18 cellular contexts compared by ENCODE assay signal in the genomic region with DNA sequence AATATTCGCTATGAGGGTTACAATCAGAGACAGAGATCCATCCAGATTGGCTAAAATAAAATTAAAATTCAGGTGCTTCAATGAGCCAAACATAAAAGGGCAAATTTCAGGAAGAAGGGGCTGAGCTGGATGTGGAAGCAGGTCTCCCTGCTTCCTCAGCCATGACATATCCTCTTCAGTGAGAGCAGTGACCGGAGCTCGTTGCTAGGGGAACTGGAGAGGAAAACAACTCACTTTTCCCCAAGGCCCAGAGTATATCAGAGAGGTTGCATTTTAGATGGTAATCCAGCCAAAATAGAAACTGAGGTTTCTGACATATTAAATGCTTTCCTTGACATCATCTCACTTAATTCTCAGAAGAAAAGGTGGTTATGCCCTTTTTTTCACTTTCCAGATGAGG.
DNase-seq lines count a peak whose midpoint lies in the region; ATAC-seq and TF ChIP-seq lines count a peak whose summit lies in the region.
"Had no signal": no experiment of that assay in that cellular context is flagged by ENCODE, and none has a peak within 500 bp of the region (broad histone marks: within the 10 kb centered on the region; RNA-seq: fewer than 3 reads in every experiment).

No MANE protein-coding gene starts in this region.

- H3K27ac ChIP-seq in BLaER1 treated with 17β-estradiol and CSF1 and Interleukin-3, amounts not matched to agents 10 nM and 100 nM: peak overlapping the region in 2 of 11 experiments; percentile 19 to 21; a peak in 3 of 22 replicates

- no peak overlapping the region for H3K27ac Mint-ChIP-seq in activated CD8-positive, alpha-beta T cell treated with anti-CD3 and anti-CD28 coated beads for 36 hours
- no peak overlapping the region for H3K27ac Mint-ChIP-seq in activated CD8-positive, alpha-beta T cell treated with anti-CD3 and anti-CD28 coated beads, Interleukin-2, amount 10 ng/mL, durations not matched to agents 7 days and 5 days
- H3K27ac Mint-ChIP-seq in endothelial cell (ENCODE audit: unreplicated experiment): peak overlapping the region; percentile 94
- peak overlapping the region; percentile 7 for H3K27ac Mint-ChIP-seq in nephron progenitor cell
- no peak overlapping the region for H3K27ac Mint-ChIP-seq in activated CD4-positive, alpha-beta memory T cell treated with anti-CD3 and anti-CD28 coated beads, Interleukin-2, amount 10 ng/mL, durations not matched to agents 7 days and 5 days
- H3K27ac Mint-ChIP-seq: B cell; CD8-positive, alpha-beta T cell had no signal

- no peak overlapping the region for H3K9ac ChIP-seq in BLaER1 treated with 17β-estradiol and CSF1 and Interleukin-3, amounts not matched to agents 10 nM and 100 nM

- POLR2A ChIA-PET in activated CD8-positive, alpha-beta T cell treated with anti-CD3 and anti-CD28 coated beads for 36 hours (lab: Charles Lee): no interaction called here
- POLR2A ChIA-PET in activated CD8-positive, alpha-beta T cell treated with anti-CD3 and anti-CD28 coated beads, Interleukin-2, amount 10 ng/mL, durations not matched to agents 7 days and 5 days (lab: Charles Lee): no interaction called here
- POLR2A ChIA-PET in activated CD4-positive, alpha-beta memory T cell treated with anti-CD3 and anti-CD28 coated beads, Interleukin-2, amount 10 ng/mL, durations not matched to agents 7 days and 5 days (lab: Charles Lee): no interaction called here

- peaks cover 2% of the 10 kb centered on the region for H3K4me1 Mint-ChIP-seq in activated CD8-positive, alpha-beta T cell treated with anti-CD3 and anti-CD28 coated beads for 36 hours (ENCODE audit: low read depth)
- no peaks in the 10 kb centered on the region for H3K4me1 Mint-ChIP-seq in activated CD8-positive, alpha-beta T cell treated with anti-CD3 and anti-CD28 coated beads, Interleukin-2, amount 10 ng/mL, durations not matched to agents 7 days and 5 days (ENCODE audit: low read depth)
- H3K4me1 Mint-ChIP-seq in endothelial cell (ENCODE audit: unreplicated experiment) (peaks cover 17% of the 10 kb centered on the region), nephron progenitor cell (peaks cover 42% of the 10 kb centered on the region)
- H3K4me1 Mint-ChIP-seq in activated CD4-positive, alpha-beta memory T cell treated with anti-CD3 and anti-CD28 coated beads, Interleukin-2, amount 10 ng/mL, durations not matched to agents 7 days and 5 days: no peaks in the 10 kb centered on the region
- H3K4me1 Mint-ChIP-seq: B cell, CD14-positive monocyte had no signal

- CTCF ChIA-PET in activated CD8-positive, alpha-beta T cell treated with anti-CD3 and anti-CD28 coated beads for 36 hours (lab: Charles Lee): no interaction called here
- CTCF ChIA-PET in activated CD8-positive, alpha-beta T cell treated with anti-CD3 and anti-CD28 coated beads, Interleukin-2, amount 10 ng/mL, durations not matched to agents 7 days and 5 days (lab: Charles Lee): no interaction called here
- CTCF ChIA-PET in activated CD4-positive, alpha-beta memory T cell treated with anti-CD3 and anti-CD28 coated beads, Interleukin-2, amount 10 ng/mL, durations not matched to agents 7 days and 5 days (lab: Charles Lee): no interaction called here

- no peak overlapping the region for H3K4me3 Mint-ChIP-seq in activated CD8-positive, alpha-beta T cell treated with anti-CD3 and anti-CD28 coated beads for 36 hours
- no peak overlapping the region for H3K4me3 Mint-ChIP-seq in activated CD8-positive, alpha-beta T cell treated with anti-CD3 and anti-CD28 coated beads, Interleukin-2, amount 10 ng/mL, durations not matched to agents 7 days and 5 days
- H3K4me3 Mint-ChIP-seq in endothelial cell (ENCODE audit: unreplicated experiment): no peak overlapping the region
- no peak overlapping the region for H3K4me3 Mint-ChIP-seq in nephron progenitor cell
- no peak overlapping the region for H3K4me3 Mint-ChIP-seq in activated CD4-positive, alpha-beta memory T cell treated with anti-CD3 and anti-CD28 coated beads, Interleukin-2, amount 10 ng/mL, durations not matched to agents 7 days and 5 days
- H3K4me3 Mint-ChIP-seq: B cell; CD14-positive monocyte; CD8-positive, alpha-beta T cell; H9 had no signal

- H3K9me3 ChIP-seq in BLaER1 treated with 17β-estradiol and CSF1 and Interleukin-3, amounts not matched to agents 10 nM and 100 nM (replicated peaks in 1 of 11): no peaks in the 10 kb centered on the region; a peak in 1 of 22 replicates
- H3K9me3 ChIP-seq: Caco-2 had no signal

- intact Hi-C loops in activated CD8-positive, alpha-beta T cell treated with anti-CD3 and anti-CD28 coated beads for 36 hours (cut with micrococcal nuclease): no loop called here

- no peaks in the 10 kb centered on the region for H3K27me3 ChIP-seq in BLaER1 treated with 17β-estradiol and CSF1 and Interleukin-3, amounts not matched to agents 10 nM and 100 nM

- peak; percentile 3 for DNase-seq in activated CD8-positive, alpha-beta T cell treated with anti-CD3 and anti-CD28 coated beads for 36 hours
- no peak for DNase-seq in activated CD8-positive, alpha-beta T cell treated with anti-CD3 and anti-CD28 coated beads, Interleukin-2, amount 10 ng/mL, durations not matched to agents 7 days and 5 days
- peak; percentile 18 for DNase-seq in endothelial cell (ENCODE audit: low spot score)
- DNase-seq in nephron progenitor cell: peak; percentile 16
- no peak for DNase-seq in activated CD4-positive, alpha-beta memory T cell treated with anti-CD3 and anti-CD28 coated beads, Interleukin-2, amount 10 ng/mL, durations not matched to agents 7 days and 5 days
- DNase-seq: ACHN; Caco-2; CD8-positive, alpha-beta T cell; DND-41; GDM1; GOT3; H9 had no signal

- TF ChIP-seq CTCF in activated CD8-positive, alpha-beta T cell treated with anti-CD3 and anti-CD28 coated beads for 36 hours (IDR thresholded peaks at IDR 0.05): no peak
- TF ChIP-seq CTCF in endothelial cell (IDR thresholded peaks at IDR 0.05; ENCODE audit: unreplicated experiment) (no peak), nephron progenitor cell (IDR thresholded peaks at IDR 0.05) (no peak)

- peaks cover 10% of the 10 kb centered on the region for H3K27me3 Mint-ChIP-seq in activated CD8-positive, alpha-beta T cell treated with anti-CD3 and anti-CD28 coated beads for 36 hours
- H3K27me3 Mint-ChIP-seq in activated CD8-positive, alpha-beta T cell treated with anti-CD3 and anti-CD28 coated beads, Interleukin-2, amount 10 ng/mL, durations not matched to agents 7 days and 5 days (ENCODE audit: low read depth): no peaks in the 10 kb centered on the region
- H3K27me3 Mint-ChIP-seq in endothelial cell (ENCODE audit: unreplicated experiment): peaks cover 4% of the 10 kb centered on the region
- peaks cover 5% of the 10 kb centered on the region for H3K27me3 Mint-ChIP-seq in nephron progenitor cell (ENCODE audit: low read depth, poor library complexity)
- H3K27me3 Mint-ChIP-seq in activated CD4-positive, alpha-beta memory T cell treated with anti-CD3 and anti-CD28 coated beads, Interleukin-2, amount 10 ng/mL, durations not matched to agents 7 days and 5 days: no peaks in the 10 kb centered on the region
- H3K27me3 Mint-ChIP-seq: B cell had no signal

- no peaks in the 10 kb centered on the region for H3K36me3 Mint-ChIP-seq in activated CD8-positive, alpha-beta T cell treated with anti-CD3 and anti-CD28 coated beads for 36 hours (ENCODE audit: low read depth)
- H3K36me3 Mint-ChIP-seq in activated CD8-positive, alpha-beta T cell treated with anti-CD3 and anti-CD28 coated beads, Interleukin-2, amount 10 ng/mL, durations not matched to agents 7 days and 5 days (ENCODE audit: low read depth): no peaks in the 10 kb centered on the region
- H3K36me3 Mint-ChIP-seq in endothelial cell (ENCODE audit: low read depth, unreplicated experiment) (no peaks in the 10 kb centered on the region), nephron progenitor cell (ENCODE audit: low read depth) (no peaks in the 10 kb centered on the region)
- H3K36me3 Mint-ChIP-seq in activated CD4-positive, alpha-beta memory T cell treated with anti-CD3 and anti-CD28 coated beads, Interleukin-2, amount 10 ng/mL, durations not matched to agents 7 days and 5 days (ENCODE audit: low read depth): no peaks in the 10 kb centered on the region
- H3K36me3 Mint-ChIP-seq: CD14-positive monocyte; CD8-positive, alpha-beta T cell had no signal

- peak; percentile 42 for ATAC-seq in activated CD8-positive, alpha-beta T cell treated with anti-CD3 and anti-CD28 coated beads for 36 hours
- no peak for ATAC-seq in activated CD8-positive, alpha-beta T cell treated with anti-CD3 and anti-CD28 coated beads, Interleukin-2, amount 10 ng/mL, durations not matched to agents 7 days and 5 days
- ATAC-seq in GM19035 (IDR thresholded peaks at IDR 0.05; ENCODE audit: unreplicated experiment) (no peak), HG03354 (IDR thresholded peaks at IDR 0.05; ENCODE audit: poor library complexity, severe bottlenecking, unreplicated experiment) (no peak)
- ATAC-seq: CD8-positive, alpha-beta T cell; HepG2 had no signal

- H4K20me1 ChIP-seq in BLaER1 treated with 17β-estradiol and CSF1 and Interleukin-3, amounts not matched to agents 10 nM and 100 nM: no peaks in the 10 kb centered on the region

- H3K4me1 ChIP-seq in BLaER1 treated with 17β-estradiol and CSF1 and Interleukin-3, amounts not matched to agents 10 nM and 100 nM: peaks cover 0 to 38% (median 26%) of the 10 kb centered on the region in 10 experiments; a peak in 15 of 20 replicates
- H3K4me1 ChIP-seq: Caco-2 had no signal

- no peaks in the 10 kb centered on the region for H3K9me3 Mint-ChIP-seq in activated CD8-positive, alpha-beta T cell treated with anti-CD3 and anti-CD28 coated beads for 36 hours
- H3K9me3 Mint-ChIP-seq in activated CD8-positive, alpha-beta T cell treated with anti-CD3 and anti-CD28 coated beads, Interleukin-2, amount 10 ng/mL, durations not matched to agents 7 days and 5 days (ENCODE audit: insufficient read depth): no peaks in the 10 kb centered on the region
- H3K9me3 Mint-ChIP-seq in endothelial cell (ENCODE audit: unreplicated experiment): peaks cover 5% of the 10 kb centered on the region
- H3K9me3 Mint-ChIP-seq in nephron progenitor cell: no peaks in the 10 kb centered on the region
- H3K9me3 Mint-ChIP-seq in activated CD4-positive, alpha-beta memory T cell treated with anti-CD3 and anti-CD28 coated beads, Interleukin-2, amount 10 ng/mL, durations not matched to agents 7 days and 5 days: no peaks in the 10 kb centered on the region
- H3K9me3 Mint-ChIP-seq: CD8-positive, alpha-beta T cell; H9 had no signal

- no peak overlapping the region for H3K4me3 ChIP-seq in BLaER1 treated with 17β-estradiol and CSF1 and Interleukin-3, amounts not matched to agents 10 nM and 100 nM

- H3K36me3 ChIP-seq in BLaER1 treated with 17β-estradiol and CSF1 and Interleukin-3, amounts not matched to agents 10 nM and 100 nM: no peaks in the 10 kb centered on the region

- peak overlapping the region in 8 of 11 experiments; percentile 18 to 62 (median 35); a peak in 15 of 22 replicates for H3K4me2 ChIP-seq in BLaER1 treated with 17β-estradiol and CSF1 and Interleukin-3, amounts not matched to agents 10 nM and 100 nM

Comparison
In these comparisons a context has a peak if more than half of its experiments do, and no peak if none do; other contexts are left out.
1. DNase-seq: peak in activated CD8-positive, alpha-beta T cell treated with anti-CD3 and anti-CD28 coated beads for 36 hours (single experiment), endothelial cell (single experiment) and nephron progenitor cell (single experiment); none in activated CD8-positive, alpha-beta T cell treated with anti-CD3 and anti-CD28 coated beads, Interleukin-2, amount 10 ng/mL, durations not matched to agents 7 days and 5 days (single experiment) and activated CD4-positive, alpha-beta memory T cell treated with anti-CD3 and anti-CD28 coated beads, Interleukin-2, amount 10 ng/mL, durations not matched to agents 7 days and 5 days (single experiment).
2. H3K27ac Mint-ChIP-seq: peak in endothelial cell (single experiment) and nephron progenitor cell (single experiment); none in activated CD8-positive, alpha-beta T cell treated with anti-CD3 and anti-CD28 coated beads for 36 hours (single experiment), activated CD8-positive, alpha-beta T cell treated with anti-CD3 and anti-CD28 coated beads, Interleukin-2, amount 10 ng/mL, durations not matched to agents 7 days and 5 days (single experiment) and activated CD4-positive, alpha-beta memory T cell treated with anti-CD3 and anti-CD28 coated beads, Interleukin-2, amount 10 ng/mL, durations not matched to agents 7 days and 5 days (single experiment).